ENCODE assay signal across 9 cellular contexts in the genomic region with DNA sequence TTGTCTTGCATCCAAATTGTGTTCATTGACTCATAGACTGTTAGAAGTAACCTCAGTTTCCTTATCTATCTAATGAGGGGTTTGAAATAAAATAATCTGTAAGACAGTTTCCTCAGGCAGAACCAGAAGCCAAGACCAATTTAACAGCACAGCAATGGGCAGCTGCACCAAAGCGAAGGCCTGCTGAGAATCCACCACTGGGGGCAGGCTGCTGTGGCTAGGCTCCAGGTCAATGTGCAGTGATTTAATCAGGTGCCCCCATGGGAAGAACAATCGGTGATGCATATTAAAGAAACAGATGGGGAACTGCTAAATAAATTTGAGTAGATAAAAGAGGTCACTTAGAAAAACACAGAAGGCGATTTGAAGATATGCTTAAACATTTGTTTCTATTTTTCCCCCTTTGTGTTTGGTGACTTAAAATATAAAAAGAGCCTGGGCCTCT. TPM values are rescaled to one million over a fixed set of nuclear protein-coding genes. Genes with fewer than 3 reads are reported as not detected.
DNase-seq lines count a peak whose midpoint lies in the region; ATAC-seq, FAIRE-seq and TF ChIP-seq lines count a peak whose summit lies in the region.
"Had no signal": no experiment of that assay in that cellular context is flagged by ENCODE, and none has a peak within 500 bp of the region (broad histone marks: within the 10 kb centered on the region; RNA-seq: fewer than 3 reads in every experiment).

No MANE protein-coding gene starts in this region.

- H3K9me2 ChIP-seq in SU-DHL-6 (replicated peaks; ENCODE audit: insufficient read depth, low read length) = no peaks in the 10 kb centered on the region

- H3K36me3 ChIP-seq in SU-DHL-6 (ENCODE audit: low read length) = no peaks in the 10 kb centered on the region

- no peak for TF ChIP-seq POLR2A in H54 (IDR thresholded peaks at IDR 0.05; ENCODE audit: low read depth, low read length)

- H3K79me2 ChIP-seq in SU-DHL-6 (ENCODE audit: insufficient read depth, low read length) = no peaks in the 10 kb centered on the region

- no peak for ATAC-seq in HG02623 (IDR thresholded peaks at IDR 0.05; ENCODE audit: unreplicated experiment)

- peaks cover 9% of the 10 kb centered on the region for H3K36me3 Mint-ChIP-seq in activated CD4-positive, alpha-beta memory T cell treated with anti-CD3 and anti-CD28 coated beads for 36 hours

- CTCF ChIA-PET in activated CD4-positive, alpha-beta memory T cell treated with anti-CD3 and anti-CD28 coated beads for 36 hours (lab: Charles Lee) = no interaction called here

- no peak overlapping the region for H3K4me3 ChIP-seq in SU-DHL-6 (ENCODE audit: insufficient read depth, low read length, poor library complexity, severe bottlenecking)

- no peak for FAIRE-seq in H54 (lab: Jason Lieb, UNC)
- FAIRE-seq: TTC549 had no signal

- no peak overlapping the region for H3K9ac ChIP-seq in SU-DHL-6 (ENCODE audit: low read length)

- H2AFZ ChIP-seq in SU-DHL-6 (ENCODE audit: low read depth, low read length, severe bottlenecking) = no peak overlapping the region

- DNase-seq in ACHN (peak; percentile 25), H54 (ENCODE audit: insufficient read length, low spot score) (peak; percentile 21), iPS-NIHi7 (ENCODE audit: extremely low spot score) (peak; percentile 62)
- DNase-seq in stimulated activated naive CD4-positive, alpha-beta T cell (lab: John Stamatoyannopoulos, UW) = no peak
- no peak for DNase-seq in activated CD4-positive, alpha-beta memory T cell treated with anti-CD3 and anti-CD28 coated beads for 36 hours
- no peak for DNase-seq in stimulated activated CD4-positive, alpha-beta T cell treated with anti-CD3 and anti-CD28 coated beads, Interleukin-15, amount 100 ng/mL, for 24 hours

- no peaks in the 10 kb centered on the region for H3K4me1 Mint-ChIP-seq in activated CD4-positive, alpha-beta memory T cell treated with anti-CD3 and anti-CD28 coated beads for 36 hours (ENCODE audit: low read depth)

- no peak overlapping the region for H3K27ac Mint-ChIP-seq in activated CD4-positive, alpha-beta memory T cell treated with anti-CD3 and anti-CD28 coated beads for 36 hours

- intact Hi-C loops in activated CD4-positive, alpha-beta memory T cell treated with anti-CD3 and anti-CD28 coated beads for 36 hours (cut with micrococcal nuclease) = loop anchor here (10.0 kb wide), 1 partner anchor 63 kb away; no protein-coding TSS in a partner anchor

- H3K4me2 ChIP-seq in SU-DHL-6 (ENCODE audit: low read depth, low read length, poor library complexity, severe bottlenecking) = no peak overlapping the region

- H3K9me3 Mint-ChIP-seq in activated CD4-positive, alpha-beta memory T cell treated with anti-CD3 and anti-CD28 coated beads for 36 hours = no peaks in the 10 kb centered on the region

- H3K27ac ChIP-seq in SU-DHL-6 (ENCODE audit: low read depth, low read length) = no peak overlapping the region

- no peaks in the 10 kb centered on the region for H3K27me3 Mint-ChIP-seq in activated CD4-positive, alpha-beta memory T cell treated with anti-CD3 and anti-CD28 coated beads for 36 hours

- H3K27me3 ChIP-seq in SU-DHL-6 (ENCODE audit: low read length) = no peaks in the 10 kb centered on the region

- no peak overlapping the region for H3K4me3 Mint-ChIP-seq in activated CD4-positive, alpha-beta memory T cell treated with anti-CD3 and anti-CD28 coated beads for 36 hours

- TF ChIP-seq CTCF in SU-DHL-6 (IDR thresholded peaks at IDR 0.05; ENCODE audit: insufficient read depth, low read length, poor library complexity, severe bottlenecking) = peak; percentile 66

- H3K9me3 ChIP-seq in SU-DHL-6 (ENCODE audit: insufficient read depth, low read length) = no peaks in the 10 kb centered on the region

- POLR2A ChIA-PET in activated CD4-positive, alpha-beta memory T cell treated with anti-CD3 and anti-CD28 coated beads for 36 hours (lab: Charles Lee) = no interaction called here

- in situ Hi-C loops in ACHN (cut with HindIII; ENCODE audit: low pct_ligation_motif_present, low pct_unique_long_range_greater_than_20kb, low sequenced_read_pairs) = no loop called here

- no peaks in the 10 kb centered on the region for H4K20me1 ChIP-seq in SU-DHL-6 (ENCODE audit: low read depth, low read length)

- H3F3A ChIP-seq in SU-DHL-6 (ENCODE audit: insufficient read depth) = no peaks in the 10 kb centered on the region

RNA-seq across cellular contexts. Expression of a gene that starts 28.0 kb away (rescaled TPM):
- 10 to 100 TPM; 56.9 to 61.6 TPM for total RNA-seq in activated CD4-positive, alpha-beta memory T cell treated with anti-CD3 and anti-CD28 coated beads for 36 hours

RNA-seq across cellular contexts. Expression of a gene that starts 50.0 kb away (rescaled TPM):
- total RNA-seq in activated CD4-positive, alpha-beta memory T cell treated with anti-CD3 and anti-CD28 coated beads for 36 hours = 1 to 10 TPM; 6.7 to 7.9 TPM

Comparison
In these comparisons a context has a peak if more than half of its experiments do, and no peak if none do; other contexts are left out.
1. DNase-seq: peak in ACHN (single experiment), H54 (single experiment) and iPS-NIHi7 (single experiment); none in stimulated activated naive CD4-positive, alpha-beta T cell (0 of 6), activated CD4-positive, alpha-beta memory T cell treated with anti-CD3 and anti-CD28 coated beads for 36 hours (single experiment) and stimulated activated CD4-positive, alpha-beta T cell treated with anti-CD3 and anti-CD28 coated beads, Interleukin-15, amount 100 ng/mL, for 24 hours (single experiment).